ENCODE assay signal across 21 cellular contexts in the genomic region with DNA sequence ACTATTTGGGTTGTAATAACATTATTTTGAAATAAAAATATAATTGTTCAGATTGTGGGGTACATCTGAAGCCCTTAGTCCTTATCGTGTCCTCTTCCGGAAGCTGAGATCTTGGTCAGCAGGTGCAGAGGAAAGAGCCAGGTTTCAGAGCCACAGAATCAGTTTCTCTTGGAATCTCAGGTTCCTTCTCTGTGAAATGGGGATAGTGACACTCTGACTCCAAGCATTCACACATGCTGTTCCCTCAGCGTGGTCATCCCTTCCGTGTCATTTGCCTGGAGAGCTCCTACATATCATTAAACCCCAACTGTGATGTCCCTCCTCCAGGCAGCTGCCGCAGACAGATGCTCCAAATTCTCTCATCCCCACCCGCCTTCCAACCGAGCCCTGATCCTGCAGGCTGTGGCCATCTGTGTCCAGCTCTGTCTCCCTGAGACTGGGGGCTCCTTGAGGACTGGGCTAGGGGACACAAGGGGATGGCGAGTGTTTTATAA. TPM values are rescaled to one million over a fixed set of nuclear protein-coding genes. Genes with fewer than 3 reads are reported as not detected.
DNase-seq lines count a peak whose midpoint lies in the region; ATAC-seq and TF ChIP-seq lines count a peak whose summit lies in the region.
"Had no signal": no experiment of that assay in that cellular context is flagged by ENCODE, and none has a peak within 500 bp of the region (broad histone marks: within the 10 kb centered on the region; RNA-seq: fewer than 3 reads in every experiment).

No MANE protein-coding gene starts in this region.

- H3K4me1 ChIP-seq in right atrium auricular region (peaks cover 0 to 34% of the 10 kb centered on the region in 2 donors), sigmoid colon (no peaks in the 10 kb centered on the region), uterus (no peaks in the 10 kb centered on the region)
- H3K4me1 ChIP-seq: colonic mucosa had no signal

- WGBS in sigmoid colon, 2 donors, result 87 to 90% methylated on average over 8 of the region's 8 CpGs

- TF ChIP-seq POLR2A in sigmoid colon (IDR thresholded peaks at IDR 0.05), result no peak
- no peak for TF ChIP-seq POLR2A in uterus (IDR thresholded peaks at IDR 0.05)

- H3K4me3 ChIP-seq in right atrium auricular region (no peak overlapping the region), coronary artery (no peak overlapping the region), sigmoid colon (no peak overlapping the region), uterus (no peak overlapping the region)
- H3K4me3 ChIP-seq: colonic mucosa had no signal

- no peaks in the 10 kb centered on the region for H3K36me3 ChIP-seq in right atrium auricular region
- no peaks in the 10 kb centered on the region for H3K36me3 ChIP-seq in sigmoid colon
- H3K36me3 ChIP-seq in uterus, result no peaks in the 10 kb centered on the region
- H3K36me3 ChIP-seq: colonic mucosa had no signal

- H3K27me3 ChIP-seq in right atrium auricular region (no peaks in the 10 kb centered on the region), sigmoid colon (no peaks in the 10 kb centered on the region), uterus (no peaks in the 10 kb centered on the region)
- H3K27me3 ChIP-seq: colonic mucosa had no signal

- peak overlapping the region; percentile 67 to 85 for H3K27ac ChIP-seq in right atrium auricular region
- H3K27ac ChIP-seq in coronary artery, result peak overlapping the region; percentile 82 to 87
- H3K27ac ChIP-seq in sigmoid colon, result peak overlapping the region; percentile 47 to 72 (median 66)
- H3K27ac ChIP-seq in uterus, result peak overlapping the region; percentile 72 to 92
- H3K27ac ChIP-seq: colonic mucosa had no signal

- DNase-seq in right atrium auricular region (ENCODE audit: low spot score) (no peak), left ventricle myocardium superior (no peak), coronary artery (ENCODE audit: low spot score) (no peak), sigmoid colon (no peak), uterus (no peak), NCI-H345 treated with DMSO at 0.1 percent for 48 hours (lab: John Stamatoyannopoulos, UW; ENCODE audit: unreplicated experiment) (no peak)
- no peak for DNase-seq in activated naive CD4-positive, alpha-beta T cell (lab: John Stamatoyannopoulos, UW)
- DNase-seq in stimulated activated CD4-positive, alpha-beta T cell treated with anti-CD3 and anti-CD28 coated beads, Interleukin-1b, Interleukin-23, amount 100 ng/mL, for 48 hours, result no peak
- DNase-seq: ACHN; activated CD8-positive, alpha-beta memory T cell treated with anti-CD3 and anti-CD28 coated beads for 24 hours; activated T-cell treated with anti-CD3 and anti-CD28 coated beads, Interleukin-2, amount 50 U/mL, for 48 hours; CD4-positive, CD25-positive, alpha-beta regulatory T cell; colonic mucosa; kidney glomerular epithelial cell; NCI-H1436 treated with DMSO at 0.1 percent for 48 hours; NCI-H2171; NCI-H526 treated with DMSO at 0.1 percent for 48 hours; SHP77; stimulated activated naive CD8-positive, alpha-beta T cell treated with anti-CD3 and anti-CD28 coated beads, Interleukin-15, Interleukin-2, amounts not matched to agents 100 U/mL and 50 U/mL, for 24 hours had no signal

- H3K9me3 ChIP-seq in right atrium auricular region (no peaks in the 10 kb centered on the region), sigmoid colon (no peaks in the 10 kb centered on the region), uterus (no peaks in the 10 kb centered on the region)
- H3K9me3 ChIP-seq: colonic mucosa had no signal

- no peak for ATAC-seq in left ventricle myocardium superior
- ATAC-seq: activated naive CD4-positive, alpha-beta T cell treated with anti-CD3 and anti-CD28 coated beads, Interleukin-2, amount 50 U/mL, for 72 hours; stimulated activated naive CD8-positive, alpha-beta T cell treated with anti-CD3 and anti-CD28 coated beads, Interleukin-15, Interleukin-2, amounts not matched to agents 100 U/mL and 50 U/mL, for 24 hours; WTC11 had no signal

- intact Hi-C loops in left ventricle myocardium superior (cut with micrococcal nuclease), result no loop called here
- intact Hi-C loops in sigmoid colon (cut with DNase I), result no loop called here
- intact Hi-C loops in uterus (cut with DNase I; ENCODE audit: low total_unique reads), result no loop called here

- no peak for TF ChIP-seq EP300 in sigmoid colon (IDR thresholded peaks at IDR 0.05)

- TF ChIP-seq CTCF in right atrium auricular region (IDR thresholded peaks at IDR 0.05), result no peak
- TF ChIP-seq CTCF in coronary artery (IDR thresholded peaks at IDR 0.05), result no peak
- TF ChIP-seq CTCF in sigmoid colon (IDR thresholded peaks at IDR 0.05), result no peak
- no peak for TF ChIP-seq CTCF in uterus (IDR thresholded peaks at IDR 0.05)

RNA-seq across cellular contexts. Expression of gene AP1M1, which starts 59.8 kb away (rescaled TPM):
- 10 to 100 TPM; 54.8 to 70.2 TPM for total RNA-seq in right atrium auricular region
- 39.1 TPM for total RNA-seq in left ventricle myocardium superior
- total RNA-seq in sigmoid colon, result 10 to 100 TPM; 57.1 to 63.7 (median 60.8) TPM
- 10 to 100 TPM; 18.7 to 37.8 (median 20.4) TPM for polyA plus RNA-seq in sigmoid colon
- 10 to 100 TPM; 21.2 to 80.9 (median 32.7) TPM for total RNA-seq in uterus
